Comparison of ENCODE assay signal across 34 cellular contexts in genomic region chr2:25546852-25547251, GRCh38.
"Had no signal": no experiment of that assay in that cellular context is flagged by ENCODE, and none has a peak within 500 bp of the region (broad histone marks: within the 10 kb centered on the region; RNA-seq: fewer than 3 reads in every experiment).

No MANE protein-coding gene starts in this region.

- H3K4me2 ChIP-seq: KMS-11 had no signal

- H3K27me3 ChIP-seq: MG63 had no signal

- H3K4me3 ChIP-seq: MG63 had no signal

- DNase-seq: Karpas-422, Kasumi-1, MG63, MM.1S, MV-4-11, NCI-H1048, NCI-H1092, NCI-H1092 treated with DMSO at 0.1 percent for 48 hours, NCI-H1105, NCI-H1105 treated with DMSO at 0.1 percent for 48 hours, NCI-H1417, NCI-H1417 treated with DMSO at 0.1 percent for 48 hours, NCI-H1436, NCI-H1436 treated with DMSO at 0.1 percent for 48 hours, NCI-H146, NCI-H1694, NCI-H1694 treated with DMSO at 0.1 percent for 48 hours, NCI-H187, NCI-H187 treated with DMSO at 0.1 percent for 48 hours, NCI-H1930, NCI-H2029, NCI-H2029 treated with DMSO at 0.1 percent for 48 hours, NCI-H2081, NCI-H2081 treated with DMSO at 0.1 percent for 48 hours, NCI-H2107, NCI-H2171, NCI-H2171 treated with DMSO at 0.1 percent for 48 hours, NCI-H2227 treated with DMSO at 0.1 percent for 48 hours, NCI-H226, NCI-H345, NCI-H446, NCI-H446 treated with DMSO at 0.1 percent for 48 hours, NCI-H510A had no signal

- H3K27ac ChIP-seq: KMS-11 had no signal

- H3K36me3 ChIP-seq: MG63 had no signal

- H3K9ac ChIP-seq: KMS-11 had no signal

- H3K9me3 ChIP-seq: MG63 had no signal
